ENCODE assay signal across 8 cellular contexts in the genomic region with DNA sequence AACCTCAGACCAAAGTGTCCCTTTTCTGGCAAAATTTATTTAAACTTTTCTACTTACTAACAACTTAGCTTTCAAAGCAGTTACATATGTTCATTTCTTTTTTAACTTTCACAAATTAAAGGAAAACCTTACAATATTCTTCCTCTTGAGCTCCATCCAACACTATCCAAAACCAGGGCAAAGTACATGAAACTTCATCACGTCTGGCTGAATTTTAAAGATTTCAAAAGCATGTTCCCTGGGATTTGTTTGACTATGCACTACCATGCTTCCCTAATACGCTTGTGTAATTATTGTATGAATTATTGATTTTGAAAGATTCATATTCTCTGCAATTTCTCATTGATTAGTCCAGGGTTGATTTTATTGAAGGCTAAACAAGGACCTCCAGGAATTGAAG.
"Had no signal": no experiment of that assay in that cellular context is flagged by ENCODE, and none has a peak within 500 bp of the region (broad histone marks: within the 10 kb centered on the region; RNA-seq: fewer than 3 reads in every experiment).

No MANE protein-coding gene starts in this region.

- ATAC-seq: GM12878 had no signal

- FAIRE-seq: G401.6, GM12878, GM12891, GM12892, GM18507, GM19239 had no signal

- DNase-seq: GDM1, GF-D8 had no signal

- H3K4me3 ChIP-seq: GM12878 had no signal
